10 cellular contexts compared by ENCODE assay signal in the genomic region with DNA sequence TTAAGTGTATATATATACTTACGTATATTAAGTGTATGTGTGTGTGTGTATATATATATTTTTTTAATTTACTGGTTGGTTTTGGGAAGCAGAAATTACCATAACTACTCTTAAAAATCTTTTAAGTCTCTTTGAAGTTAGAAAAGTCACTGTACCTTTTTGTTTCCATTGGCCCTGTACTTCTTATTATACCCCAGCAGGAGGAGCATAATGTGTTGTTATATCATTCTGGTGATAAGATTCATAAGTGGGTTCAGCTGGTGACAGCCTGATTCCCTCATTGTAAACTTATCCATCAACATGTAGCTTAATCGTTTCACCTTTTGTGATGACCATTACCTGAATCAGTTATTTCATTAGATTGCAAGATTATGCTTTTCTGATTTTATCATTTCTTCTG. TPM values are rescaled to one million over a fixed set of nuclear protein-coding genes. Genes with fewer than 3 reads are reported as not detected.
DNase-seq lines count a peak whose midpoint lies in the region; ATAC-seq, FAIRE-seq and TF ChIP-seq lines count a peak whose summit lies in the region.
"Had no signal": no experiment of that assay in that cellular context is flagged by ENCODE, and none has a peak within 500 bp of the region (broad histone marks: within the 10 kb centered on the region; RNA-seq: fewer than 3 reads in every experiment).

No MANE protein-coding gene starts in this region.

- H4K20me1 ChIP-seq in BLaER1 treated with 17β-estradiol and CSF1 and Interleukin-3, amounts not matched to agents 10 nM and 100 nM, result no peaks in the 10 kb centered on the region
- no peaks in the 10 kb centered on the region for H4K20me1 ChIP-seq in HepG2 (ENCODE audit: insufficient read depth, low read length)

- no TSS peak for BruUV-seq in HepG2 (replicated peaks; lab: Mats Ljungman, UMichigan)

- H3K4me3 ChIP-seq in BLaER1 treated with 17β-estradiol and CSF1 and Interleukin-3, amounts not matched to agents 10 nM and 100 nM, result 0 out of 20 replicates have a peak overlapping the region, but pooled peaks of 1 of the 10 experiments have one; percentile 7
- H3K4me3 ChIP-seq in HepG2 (replicated peaks in 1 of 3; ENCODE audit: insufficient read depth in 1 of 3, low read depth in 2 of 3, low read length in 3 of 3), result no peak overlapping the region
- no peak overlapping the region for H3K4me3 ChIP-seq in HAP-1

- intact Hi-C loops in activated B cell treated with CpG ODN at 0.5 μM for 24 hours (cut with micrococcal nuclease), result loop anchor here (1.0 kb wide), 2 partner anchors 189 to 295 kb away; no protein-coding TSS in a partner anchor
- intact Hi-C loops in HepG2 (cut with micrococcal nuclease; ENCODE audit: unreplicated experiment), result loop anchor here (1.0 kb wide), 1 partner anchor 189 kb away; no protein-coding TSS in a partner anchor

- 99% methylated on average over 2 of the region's 2 CpGs for WGBS in HepG2 (ENCODE audit: low lambda C conversion rate)

- no peak overlapping the region for H3K4me3 Mint-ChIP-seq in activated B cell treated with CpG ODN at 0.5 μM for 24 hours
- H3K4me3 Mint-ChIP-seq: activated naive CD4-positive, alpha-beta T cell treated with anti-CD3 and anti-CD28 coated beads, Interleukin-2, amount 10 ng/mL, durations not matched to agents 7 days and 5 days had no signal

- H3K79me2 ChIP-seq in HepG2 (ENCODE audit: insufficient read depth, low read length), result no peaks in the 10 kb centered on the region

- peak overlapping the region in 8 of 11 experiments; percentile 68 to 87 (median 80); a peak in 15 of 22 replicates for H3K4me2 ChIP-seq in BLaER1 treated with 17β-estradiol and CSF1 and Interleukin-3, amounts not matched to agents 10 nM and 100 nM
- H3K4me2 ChIP-seq in HepG2 (ENCODE audit: low read depth, low read length), result no peak overlapping the region

- H2AFZ ChIP-seq in HepG2 (ENCODE audit: low read length), result no peak overlapping the region

- peaks cover 7% of the 10 kb centered on the region for H3K4me1 Mint-ChIP-seq in activated B cell treated with CpG ODN at 0.5 μM for 24 hours

- H3K36me3 ChIP-seq in BLaER1 treated with 17β-estradiol and CSF1 and Interleukin-3, amounts not matched to agents 10 nM and 100 nM, result peaks cover 70 to 91% (median 87%) of the 10 kb centered on the region in 11 experiments
- H3K36me3 ChIP-seq in HepG2 (replicated peaks in 1 of 2; ENCODE audit: control insufficient read depth in 1 of 2, insufficient read depth in 2 of 2, low read length in 2 of 2), result peaks cover 34 to 74% of the 10 kb centered on the region in 2 experiments
- H3K36me3 ChIP-seq in HAP-1 (replicated peaks), result peaks cover 95% of the 10 kb centered on the region

- no peaks in the 10 kb centered on the region for H3K9me3 Mint-ChIP-seq in activated B cell treated with CpG ODN at 0.5 μM for 24 hours
- H3K9me3 Mint-ChIP-seq: activated naive CD4-positive, alpha-beta T cell treated with anti-CD3 and anti-CD28 coated beads, Interleukin-2, amount 10 ng/mL, durations not matched to agents 7 days and 5 days had no signal

- TF ChIP-seq EP300 in HepG2 (IDR thresholded peaks at IDR 0.05; ENCODE audit: low read depth in 2 of 2, low read length in 2 of 2), result no peak
- TF ChIP-seq EP300 in HepG2 (CRISPR knock-in tag; IDR thresholded peaks at IDR 0.05; ENCODE audit: borderline replicate concordance), result no peak

- no peak for DNase-seq in activated B cell treated with CpG ODN at 0.5 μM for 24 hours
- no peak for DNase-seq in HepG2 (ENCODE audit: low spot score)
- DNase-seq in HAP-1 (ENCODE audit: low spot score in 2 of 2), result no peak
- DNase-seq in T1000 (lab: John Stamatoyannopoulos, UW), result no peak
- no peak for DNase-seq in GM19238 (ENCODE audit: insufficient read length, low spot score)
- DNase-seq: activated naive CD4-positive, alpha-beta T cell treated with anti-CD3 and anti-CD28 coated beads, Interleukin-2, amount 10 ng/mL, durations not matched to agents 7 days and 5 days had no signal

- in situ Hi-C loops in HepG2 (cut with HindIII; ENCODE audit: extremely low pct_ligation_motif_present, low pct_unique_long_range_greater_than_20kb) (loop anchor here (10.0 kb wide), 1 partner anchor 191 kb away; no protein-coding TSS in a partner anchor), HAP-1 (cut with MboI; ENCODE audit: low sequenced_read_pairs) (no loop called here)

- no peak overlapping the region for H3K27ac Mint-ChIP-seq in activated B cell treated with CpG ODN at 0.5 μM for 24 hours
- H3K27ac Mint-ChIP-seq: activated naive CD4-positive, alpha-beta T cell treated with anti-CD3 and anti-CD28 coated beads, Interleukin-2, amount 10 ng/mL, durations not matched to agents 7 days and 5 days had no signal

- POLR2A ChIA-PET in activated B cell treated with CpG ODN at 0.5 μM for 24 hours (lab: Charles Lee), result interaction anchor here (2.5 kb wide), 1 partner anchor 31 kb away, joined by 17 read pairs; the partner anchor contains the start of genes EPM2AIP1 and MLH1
- POLR2A ChIA-PET in HepG2 (lab: Yijun Ruan, JAX), result interaction anchor here (1.9 kb wide), 1 partner anchor 31 kb away, joined by 7 read pairs; the partner anchor contains the start of genes EPM2AIP1 and MLH1

- CTCF ChIA-PET in activated B cell treated with CpG ODN at 0.5 μM for 24 hours (lab: Charles Lee) (interaction anchor here (0.8 to 2.0 kb wide), 6 partner anchors 9 to 232 kb away, joined by 3 to 14 read pairs (median 4); no protein-coding TSS in a partner anchor), HepG2 (lab: Yijun Ruan, JAX; ENCODE audit: low intra/inter-chr PET ratio, low total read pairs) (interaction anchor here (1.8 kb wide), 1 partner anchor 189 kb away, joined by 5 read pairs; no protein-coding TSS in a partner anchor)

- no peak for TF ChIP-seq RAD21 in HepG2 (CRISPR knock-in tag; IDR thresholded peaks at IDR 0.05)

- H3K9me3 ChIP-seq in BLaER1 treated with 17β-estradiol and CSF1 and Interleukin-3, amounts not matched to agents 10 nM and 100 nM (replicated peaks in 1 of 11), result peaks cover 0 to 27% (median 0%) of the 10 kb centered on the region in 11 experiments; a peak in 10 of 22 replicates
- H3K9me3 ChIP-seq in HepG2 (ENCODE audit: low read length), result 0 out of 2 replicates have a peak, but pooled peaks cover 4% of the 10 kb centered on the region
- H3K9me3 ChIP-seq in HAP-1, result no peaks in the 10 kb centered on the region

- no peak for FAIRE-seq in HepG2 (lab: Jason Lieb, UNC)
- FAIRE-seq: keratinocyte had no signal

- peak overlapping the region in 10 of 11 experiments; percentile 58 to 80 (median 74); a peak in 18 of 22 replicates for H3K27ac ChIP-seq in BLaER1 treated with 17β-estradiol and CSF1 and Interleukin-3, amounts not matched to agents 10 nM and 100 nM
- no peak overlapping the region for H3K27ac ChIP-seq in HepG2 (ENCODE audit: extremely low read length, insufficient read depth, low read length)

- peak; percentile 54 for ATAC-seq in HG03159 (IDR thresholded peaks at IDR 0.05; ENCODE audit: unreplicated experiment)
- ATAC-seq in activated B cell treated with CpG ODN at 0.5 μM for 24 hours (ENCODE audit: low read depth), result peak; percentile 42
- ATAC-seq in HepG2, result no peak
- no peak for ATAC-seq in HG03469 (IDR thresholded peaks at IDR 0.05; ENCODE audit: unreplicated experiment)

- H3K4me1 ChIP-seq in BLaER1 treated with 17β-estradiol and CSF1 and Interleukin-3, amounts not matched to agents 10 nM and 100 nM, result peaks cover 15 to 66% (median 27%) of the 10 kb centered on the region in 10 experiments
- H3K4me1 ChIP-seq in HepG2 (ENCODE audit: insufficient read depth, low read length), result no peaks in the 10 kb centered on the region
- H3K4me1 ChIP-seq in HAP-1, result no peaks in the 10 kb centered on the region

- TF ChIP-seq CTCF in activated B cell treated with CpG ODN at 0.5 μM for 24 hours (IDR thresholded peaks at IDR 0.05), result no peak
- peak; percentile 19; the same call in 1 of the 2 replicates for TF ChIP-seq CTCF in HepG2 (CRISPR knock-in tag; IDR thresholded peaks at IDR 0.05)

- H3K27me3 Mint-ChIP-seq in activated B cell treated with CpG ODN at 0.5 μM for 24 hours, result no peaks in the 10 kb centered on the region
- H3K27me3 Mint-ChIP-seq: activated naive CD4-positive, alpha-beta T cell treated with anti-CD3 and anti-CD28 coated beads, Interleukin-2, amount 10 ng/mL, durations not matched to agents 7 days and 5 days had no signal

- TF ChIP-seq POLR2A in HepG2 (IDR thresholded peaks at IDR 0.05; ENCODE audit: insufficient read depth in 1 of 2, low read depth in 2 of 2, low read length in 2 of 2), result no peak

- H3K27me3 ChIP-seq in BLaER1 treated with 17β-estradiol and CSF1 and Interleukin-3, amounts not matched to agents 10 nM and 100 nM, result no peaks in the 10 kb centered on the region
- no peaks in the 10 kb centered on the region for H3K27me3 ChIP-seq in HepG2 (ENCODE audit: control insufficient read depth in 1 of 2, insufficient read depth in 2 of 2, low read length in 2 of 2)
- no peaks in the 10 kb centered on the region for H3K27me3 ChIP-seq in HAP-1 (ENCODE audit: low read depth)

- peak overlapping the region in 1 of 11 experiments; percentile 56; a peak in 1 of 22 replicates for H3K9ac ChIP-seq in BLaER1 treated with 17β-estradiol and CSF1 and Interleukin-3, amounts not matched to agents 10 nM and 100 nM
- no peak overlapping the region for H3K9ac ChIP-seq in HepG2 (ENCODE audit: insufficient read depth, low read depth, low read length)

- peaks cover 85% of the 10 kb centered on the region for H3K36me3 Mint-ChIP-seq in activated B cell treated with CpG ODN at 0.5 μM for 24 hours (ENCODE audit: low read depth)

RNA-seq across cellular contexts. Expression of gene MLH1, which starts 30.8 kb away (rescaled TPM):
- total RNA-seq in activated B cell treated with CpG ODN at 0.5 μM for 24 hours (45.8 and 46.2 TPM in 2 replicates), HepG2 (2016; rRNA removed; fragmentation: Illumina TruSeq; extraction: Trizol) (70.8 and 84.7 TPM in 2 replicates)
- total RNA-seq in HepG2 (2016; cell fraction: cytosol; rRNA removed; fragmentation: Illumina TruSeq; extraction: Trizol; ENCODE audit: low read depth), result 13.0 and 16.7 TPM in 2 replicates
- total RNA-seq in HepG2 (2016; cell fraction: insoluble cytoplasmic fraction; rRNA removed; fragmentation: Illumina TruSeq; extraction: Trizol), result 75.1 and 87.2 TPM in 2 replicates
- 23.8 and 30.0 TPM in 2 replicates for total RNA-seq in HepG2 (2016; cell fraction: membrane; rRNA removed; fragmentation: Illumina TruSeq; extraction: Trizol)
- 52.7 and 66.4 TPM in 2 replicates for total RNA-seq in HepG2 (2016; cell fraction: nucleus; rRNA removed; fragmentation: Illumina TruSeq; extraction: Trizol)
- polyA plus RNA-seq in HepG2 (2011; rRNA removed), result 25.5 and 29.5 TPM in 2 replicates
- polyA plus RNA-seq in HepG2 (2011; cell fraction: cytosol; rRNA removed), result 16.4 and 20.2 TPM in 2 replicates
- polyA plus RNA-seq in HepG2 (2011; cell fraction: nucleus; rRNA removed), result 22.3 and 23.9 TPM in 2 replicates
- polyA plus RNA-seq in HepG2 (2012), result 16.5 and 26.8 TPM in 2 replicates
- 5.0 and 6.5 TPM in 2 replicates for polyA plus RNA-seq in HepG2 (2016; cell fraction: cytosol; fragmentation: Illumina TruSeq; extraction: Trizol; ENCODE audit: low read depth)
- 58.5 and 62.1 TPM in 2 replicates for polyA plus RNA-seq in HepG2 (2016; cell fraction: insoluble cytoplasmic fraction; fragmentation: Illumina TruSeq; extraction: Trizol; ENCODE audit: low read depth)
- polyA plus RNA-seq in HepG2 (2016; cell fraction: membrane; fragmentation: Illumina TruSeq; extraction: Trizol; ENCODE audit: low read depth), result 15.7 and 18.4 TPM in 2 replicates
- polyA plus RNA-seq in HepG2 (2016; cell fraction: nucleus; fragmentation: Illumina TruSeq; extraction: Trizol; ENCODE audit: insufficient read depth, low read depth), result 43.9 and 48.8 TPM in 2 replicates
- 46.1 and 69.8 TPM in 2 replicates for polyA minus RNA-seq in HepG2 (2011; rRNA and poly(A)+ RNA removed; ENCODE audit: low replicate concordance)
- 22.7 and 24.0 TPM in 2 replicates for polyA minus RNA-seq in HepG2 (2011; cell fraction: cytosol; rRNA and poly(A)+ RNA removed)
- polyA minus RNA-seq in HepG2 (2011; cell fraction: nucleus; rRNA and poly(A)+ RNA removed), result 43.1 and 46.4 TPM in 2 replicates

RNA-seq across cellular contexts. Expression of gene EPM2AIP1, which starts 31.2 kb away (rescaled TPM):
- 30.1 and 30.7 TPM in 2 replicates for total RNA-seq in activated B cell treated with CpG ODN at 0.5 μM for 24 hours
- total RNA-seq in HepG2 (2016; rRNA removed; fragmentation: Illumina TruSeq; extraction: Trizol), result 23.0 and 28.1 TPM in 2 replicates
- 1.0 and 1.8 TPM in 2 replicates for total RNA-seq in HepG2 (2016; cell fraction: cytosol; rRNA removed; fragmentation: Illumina TruSeq; extraction: Trizol; ENCODE audit: low read depth)
- 21.0 and 30.4 TPM in 2 replicates for total RNA-seq in HepG2 (2016; cell fraction: insoluble cytoplasmic fraction; rRNA removed; fragmentation: Illumina TruSeq; extraction: Trizol)
- total RNA-seq in HepG2 (2016; cell fraction: membrane; rRNA removed; fragmentation: Illumina TruSeq; extraction: Trizol), result 8.2 and 8.3 TPM in 2 replicates
- total RNA-seq in HepG2 (2016; cell fraction: nucleus; rRNA removed; fragmentation: Illumina TruSeq; extraction: Trizol), result 37.0 and 41.5 TPM in 2 replicates
- polyA plus RNA-seq in HepG2 (2011; rRNA removed), result 9.1 and 10.7 TPM in 2 replicates
- polyA plus RNA-seq in HepG2 (2011; cell fraction: cytosol; rRNA removed), result 3.0 and 4.4 TPM in 2 replicates
- polyA plus RNA-seq in HepG2 (2011; cell fraction: nucleus; rRNA removed), result 18.8 and 26.0 TPM in 2 replicates
- 8.5 and 10.5 TPM in 2 replicates for polyA plus RNA-seq in HepG2 (2012)
- 0.43 and 0.65 TPM in 2 replicates for polyA plus RNA-seq in HepG2 (2016; cell fraction: cytosol; fragmentation: Illumina TruSeq; extraction: Trizol; ENCODE audit: low read depth)
- polyA plus RNA-seq in HepG2 (2016; cell fraction: insoluble cytoplasmic fraction; fragmentation: Illumina TruSeq; extraction: Trizol; ENCODE audit: low read depth), result 13.9 and 14.5 TPM in 2 replicates
- polyA plus RNA-seq in HepG2 (2016; cell fraction: membrane; fragmentation: Illumina TruSeq; extraction: Trizol; ENCODE audit: low read depth), result 3.0 and 4.0 TPM in 2 replicates
- 41.8 and 49.3 TPM in 2 replicates for polyA plus RNA-seq in HepG2 (2016; cell fraction: nucleus; fragmentation: Illumina TruSeq; extraction: Trizol; ENCODE audit: insufficient read depth, low read depth)
- 14.4 and 15.5 TPM in 2 replicates for polyA minus RNA-seq in HepG2 (2011; rRNA and poly(A)+ RNA removed; ENCODE audit: low replicate concordance)
- polyA minus RNA-seq in HepG2 (2011; cell fraction: cytosol; rRNA and poly(A)+ RNA removed), result 5.7 and 7.3 TPM in 2 replicates
- polyA minus RNA-seq in HepG2 (2011; cell fraction: nucleus; rRNA and poly(A)+ RNA removed), result 69.9 and 74.8 TPM in 2 replicates

Comparison
In these comparisons a context has a peak if more than half of its experiments do, and no peak if none do; other contexts are left out.
1. ATAC-seq: peak in HG03159 (single experiment) and activated B cell treated with CpG ODN at 0.5 μM for 24 hours (single experiment); none in HepG2 (single experiment) and HG03469 (single experiment).